Comparison of ENCODE assay signal across 11 cellular contexts in the genomic region with DNA sequence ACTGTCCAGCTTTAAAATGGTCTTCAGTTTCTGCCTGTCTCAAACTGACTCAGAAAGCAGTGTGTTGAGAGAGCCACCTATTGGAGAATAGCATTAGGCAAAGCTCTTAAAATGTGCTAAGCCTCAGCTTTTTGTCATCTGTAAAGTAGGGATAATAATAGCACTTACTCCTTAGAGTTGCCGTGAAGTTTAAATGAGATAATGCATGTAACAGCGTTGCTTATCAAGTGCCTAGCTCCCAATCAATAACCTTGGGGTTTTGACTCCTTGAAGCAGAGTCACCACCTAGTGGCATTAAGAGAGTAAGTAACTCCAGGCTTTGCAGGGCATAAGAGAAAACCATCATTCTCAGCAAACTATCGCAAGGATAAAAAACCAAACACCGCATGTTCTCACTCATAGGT.
DNase-seq lines count a peak whose midpoint lies in the region; ATAC-seq and TF ChIP-seq lines count a peak whose summit lies in the region.
"Had no signal": no experiment of that assay in that cellular context is flagged by ENCODE, and none has a peak within 500 bp of the region (broad histone marks: within the 10 kb centered on the region; RNA-seq: fewer than 3 reads in every experiment).

No MANE protein-coding gene starts in this region.

- no peak overlapping the region for H3K4me2 ChIP-seq in OCI-LY1 (ENCODE audit: low read length)

- H3K4me3 Mint-ChIP-seq in MCF 10A (ENCODE audit: unreplicated experiment): no peak overlapping the region
- H3K4me3 Mint-ChIP-seq in type B pancreatic cell: no peak overlapping the region
- H3K4me3 Mint-ChIP-seq: CD8-positive, alpha-beta T cell had no signal

- DNase-seq in MCF 10A (ENCODE audit: unreplicated experiment): peak; percentile 10
- no peak for DNase-seq in breast epithelium (ENCODE audit: low spot score in 2 of 2)
- DNase-seq in fibroblast of villous mesenchyme (ENCODE audit: low read depth): peak; percentile 1
- DNase-seq in type B pancreatic cell (ENCODE audit: extremely low spot score, unreplicated experiment): no peak
- DNase-seq in epidermal melanocyte (ENCODE audit: insufficient read length, low spot score): no peak
- DNase-seq in SHP77 treated with DMSO at 0.1 percent for 48 hours (lab: John Stamatoyannopoulos, UW): no peak
- DNase-seq: activated effector memory CD4-positive, alpha-beta T cell treated with anti-CD3 and anti-CD28 coated beads, Interleukin-2, amount 50 U/mL, for 16 hours; CD8-positive, alpha-beta T cell; pancreas had no signal

- H3F3A ChIP-seq in OCI-LY1 (ENCODE audit: insufficient read depth, low read length): no peaks in the 10 kb centered on the region

- no peak overlapping the region for H2AFZ ChIP-seq in OCI-LY1 (ENCODE audit: low read length)

- no peak for ATAC-seq in GM18519 (IDR thresholded peaks at IDR 0.05; ENCODE audit: low FRiP score, unreplicated experiment)
- ATAC-seq: CD8-positive, alpha-beta T cell had no signal

- CTCF ChIA-PET in MCF 10A (lab: Yijun Ruan, JAX): interaction anchor here (0.5 to 3.7 kb wide), 13 partner anchors 10 to 1424 kb away, joined by 3 to 15 read pairs (median 4); no protein-coding TSS in a partner anchor

- H3K27me3 ChIP-seq in breast epithelium (no peaks in the 10 kb centered on the region), OCI-LY1 (ENCODE audit: insufficient read depth, low read length) (no peaks in the 10 kb centered on the region)

- POLR2A ChIA-PET in MCF 10A (lab: Yijun Ruan, JAX): interaction anchor here (0.7 to 1.0 kb wide), 2 partner anchors 62 to 86 kb away, joined by 3 to 4 read pairs; no protein-coding TSS in a partner anchor

- peak; percentile 35 for TF ChIP-seq CTCF in MCF 10A (IDR thresholded peaks at IDR 0.05; ENCODE audit: unreplicated experiment)
- TF ChIP-seq CTCF in breast epithelium (IDR thresholded peaks at IDR 0.05): peak in 1 of 3 donors; percentile 10
- TF ChIP-seq CTCF in OCI-LY1 (IDR thresholded peaks at IDR 0.05; ENCODE audit: low read length): peak; percentile 50
- peak; percentile 15 for TF ChIP-seq CTCF in fibroblast of villous mesenchyme (IDR thresholded peaks at IDR 0.05; ENCODE audit: insufficient read depth, low read depth, low read length)
- peak; percentile 56 for TF ChIP-seq CTCF in type B pancreatic cell (conservative IDR thresholded peaks at IDR 0.05)

- no peaks in the 10 kb centered on the region for H3K36me3 Mint-ChIP-seq in MCF 10A (ENCODE audit: insufficient read depth, unreplicated experiment)
- H3K36me3 Mint-ChIP-seq in type B pancreatic cell: no peaks in the 10 kb centered on the region
- H3K36me3 Mint-ChIP-seq: CD8-positive, alpha-beta T cell had no signal

- H3K9ac ChIP-seq in OCI-LY1 (ENCODE audit: low read length): no peak overlapping the region

- H3K27me3 Mint-ChIP-seq in MCF 10A (ENCODE audit: insufficient read depth, unreplicated experiment): peaks cover 39% of the 10 kb centered on the region
- H3K27me3 Mint-ChIP-seq in type B pancreatic cell: peaks cover 39% of the 10 kb centered on the region

- no TSS peak for BruUV-seq in MCF 10A (replicated peaks; lab: Mats Ljungman, UMichigan)

- H3K27ac ChIP-seq in breast epithelium (no peak overlapping the region), OCI-LY1 (ENCODE audit: low read depth, low read length, poor library complexity, severe bottlenecking) (no peak overlapping the region)
- H3K27ac ChIP-seq: pancreas had no signal

- H3K27ac Mint-ChIP-seq in MCF 10A (ENCODE audit: low read depth, unreplicated experiment): no peak overlapping the region
- H3K27ac Mint-ChIP-seq in type B pancreatic cell: no peak overlapping the region
- H3K27ac Mint-ChIP-seq: CD8-positive, alpha-beta T cell had no signal

- no peaks in the 10 kb centered on the region for H3K9me2 ChIP-seq in OCI-LY1 (ENCODE audit: low read depth, low read length)

- intact Hi-C loops in MCF 10A (cut with micrococcal nuclease) (no loop called here), breast epithelium (cut with DNase I; ENCODE audit: low total_unique reads) (no loop called here)

- H3K4me1 ChIP-seq in breast epithelium (no peaks in the 10 kb centered on the region), OCI-LY1 (ENCODE audit: insufficient read depth, low read length, severe bottlenecking) (no peaks in the 10 kb centered on the region)
- H3K4me1 ChIP-seq: pancreas had no signal

- H3K4me3 ChIP-seq in breast epithelium (no peak overlapping the region), OCI-LY1 (ENCODE audit: low read depth, low read length, poor library complexity, severe bottlenecking) (no peak overlapping the region), fibroblast of villous mesenchyme (ENCODE audit: low read depth, low read length) (no peak overlapping the region)
- H3K4me3 ChIP-seq: pancreas had no signal

- no peaks in the 10 kb centered on the region for H3K79me2 ChIP-seq in OCI-LY1 (ENCODE audit: insufficient read depth, low read length)

- no peaks in the 10 kb centered on the region for H3K4me1 Mint-ChIP-seq in MCF 10A (ENCODE audit: insufficient read depth, unreplicated experiment)
- no peaks in the 10 kb centered on the region for H3K4me1 Mint-ChIP-seq in type B pancreatic cell (ENCODE audit: unreplicated experiment)

- H3K9me3 Mint-ChIP-seq in MCF 10A (ENCODE audit: unreplicated experiment) (peaks cover 9% of the 10 kb centered on the region), type B pancreatic cell (no peaks in the 10 kb centered on the region)

- no peaks in the 10 kb centered on the region for H4K20me1 ChIP-seq in OCI-LY1 (ENCODE audit: insufficient read depth, low read length)

- H3K9me3 ChIP-seq in breast epithelium (no peaks in the 10 kb centered on the region), OCI-LY1 (ENCODE audit: low read length) (no peaks in the 10 kb centered on the region)
- H3K9me3 ChIP-seq: pancreas had no signal

- no peak for TF ChIP-seq POLR2A in breast epithelium (IDR thresholded peaks at IDR 0.05)

- H3K36me3 ChIP-seq in breast epithelium (no peaks in the 10 kb centered on the region), OCI-LY1 (ENCODE audit: insufficient read depth, low read length) (no peaks in the 10 kb centered on the region)
- H3K36me3 ChIP-seq: pancreas had no signal

Comparison
In these comparisons a context has a peak if more than half of its experiments do, and no peak if none do; other contexts are left out.
1. DNase-seq: peak in MCF 10A (single experiment) and fibroblast of villous mesenchyme (single experiment); none in breast epithelium (0 of 2), type B pancreatic cell (single experiment), epidermal melanocyte (single experiment) and SHP77 treated with DMSO at 0.1 percent for 48 hours (single experiment).